In genomic region chr12:2052861-2053674, GRCh38 we compare ENCODE assay signal across 8 cellular contexts. TPM values are rescaled to one million over a fixed set of nuclear protein-coding genes. Genes with fewer than 3 reads are reported as not detected.
DNase-seq lines count a peak whose midpoint lies in the region; ATAC-seq, FAIRE-seq and TF ChIP-seq lines count a peak whose summit lies in the region.

TSS of gene CACNA1C (plus strand) at chr12:2052987. CDS start at chr12:2053563, 576 bp downstream.

- no peaks in the 10 kb centered on the region for H3K36me3 ChIP-seq in left lung

- H3K4me1 ChIP-seq in left lung = peaks cover 0 to 15% of the 10 kb centered on the region in 2 donors

- H3K27me3 ChIP-seq in left lung = peaks cover 28 to 95% of the 10 kb centered on the region in 2 donors

- DNase-seq in COLO668 (lab: John Stamatoyannopoulos, UW; ENCODE audit: unreplicated experiment) (peak; percentile 82), LNCaP clone FGC (ENCODE audit: low read depth) (no peak), UCSD-AML1 (lab: John Stamatoyannopoulos, UW; ENCODE audit: unreplicated experiment) (peak; percentile 55), dermis blood vessel endothelial cell (peak; percentile 50), left lung (peak; percentile 49 to 72), D721Med (ENCODE audit: insufficient read length, low spot score) (no peak)
- peak; percentile 38 for DNase-seq in stimulated activated CD4-positive, alpha-beta T cell treated with anti-CD3 and anti-CD28 coated beads, Interleukin-4, amount 100 ng/mL, for 1 hour

- H3K4me3 ChIP-seq in LNCaP clone FGC (ENCODE audit: low read depth, low read length) (peak within 1 kb of the TSS; percentile 41), left lung (peak within 1 kb of the TSS; percentile 38 to 41)

- ATAC-seq in left lung (peak; percentile 75), HG03045 (IDR thresholded peaks at IDR 0.05; ENCODE audit: unreplicated experiment) (no peak)

- no peak for FAIRE-seq in D721Med (lab: Jason Lieb, UNC)

- intact Hi-C loops in left lung (cut with DNase I) = loop anchor here in 1 of 2 donors (10.0 kb wide), 1 partner anchor 232 kb away; no protein-coding TSS in a partner anchor

- peak; percentile 55 for TF ChIP-seq CTCF in LNCaP clone FGC (IDR thresholded peaks at IDR 0.05; ENCODE audit: control insufficient read depth, extremely low read depth, insufficient read depth)
- TF ChIP-seq CTCF in left lung (IDR thresholded peaks at IDR 0.05) = no peak
- no peak for TF ChIP-seq CTCF in D721Med (IDR thresholded peaks at IDR 0.05; ENCODE audit: insufficient read depth, missing control alignments)

- peak within 1 kb of the TSS; percentile 48 to 55 for H3K27ac ChIP-seq in left lung

- H3K9me3 ChIP-seq in left lung = no peaks in the 10 kb centered on the region

RNA-seq across cellular contexts. Expression of gene CACNA1C, which starts in this region (rescaled TPM):
- total RNA-seq in dermis blood vessel endothelial cell = 0.14 and 1.5 TPM in 2 replicates
- 10 to 100 TPM; 12.0 to 21.9 TPM for total RNA-seq in left lung

Comparison
In these comparisons a context has a peak if more than half of its experiments do, and no peak if none do; other contexts are left out.
1. DNase-seq: peak in COLO668 (single experiment), UCSD-AML1 (single experiment), dermis blood vessel endothelial cell (single experiment), left lung (2 of 2) and stimulated activated CD4-positive, alpha-beta T cell treated with anti-CD3 and anti-CD28 coated beads, Interleukin-4, amount 100 ng/mL, for 1 hour (single experiment); none in LNCaP clone FGC (single experiment) and D721Med (single experiment).